Comparison of ENCODE assay signal across 1 cellular context in the genomic region with DNA sequence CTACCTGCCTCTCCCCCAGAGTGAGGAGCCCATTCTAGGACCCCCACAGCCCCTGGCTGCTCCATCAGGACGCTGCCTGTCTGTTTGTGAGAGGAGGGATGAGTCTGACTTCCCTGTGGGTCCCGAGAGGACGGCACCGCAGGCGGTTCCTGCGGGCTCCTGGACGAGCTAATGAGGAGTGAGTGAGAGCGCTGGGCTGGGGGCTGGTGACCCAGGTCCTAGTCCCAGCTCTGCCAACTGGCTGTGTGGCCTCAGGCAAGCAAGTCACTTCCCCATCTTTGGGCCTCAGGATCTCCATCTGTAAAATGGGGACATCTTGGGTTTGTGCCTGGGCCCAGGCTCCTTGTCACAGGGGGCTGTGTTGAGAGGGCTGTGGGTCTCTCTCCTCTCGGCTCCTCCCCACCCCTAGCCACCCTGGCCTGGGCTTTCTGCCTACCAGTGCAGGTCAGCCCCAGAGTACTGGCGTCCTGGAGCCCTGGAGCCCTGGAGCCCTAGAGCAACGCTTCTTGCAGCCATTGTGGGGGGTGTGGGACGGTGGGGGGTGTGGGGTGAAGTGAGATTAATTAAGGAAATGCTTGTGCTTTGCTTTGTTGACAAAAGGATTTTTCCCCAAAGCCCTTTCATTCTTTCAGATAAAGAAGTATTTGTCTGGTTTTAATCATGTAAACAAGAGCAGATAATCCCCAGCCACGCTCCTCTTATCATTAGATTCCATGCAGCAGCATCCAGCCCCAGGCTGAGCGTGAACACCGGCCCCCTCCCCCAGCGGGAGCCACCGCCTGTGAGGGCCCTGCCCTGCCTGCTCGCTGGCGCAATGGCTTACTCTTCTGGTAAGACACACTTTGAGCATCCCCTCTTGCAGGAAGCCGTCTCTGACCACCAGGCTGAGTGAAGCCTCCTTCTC.
TF ChIP-seq lines count a peak whose summit lies in the region.

No MANE protein-coding gene starts in this region.

TF ChIP-seq in K562, 482 proteins besides CTCF, POLR2A, EP300 and RAD21 (continued from another document and continues in another):
- TF ChIP-seq NR2C1 (IDR thresholded peaks at IDR 0.05), result no peak
- TF ChIP-seq NR2C1 (tag; IDR thresholded peaks at IDR 0.05), result no peak
- peak; percentile 34; the same call in 1 of the 2 replicates for TF ChIP-seq TEAD4 (IDR thresholded peaks at IDR 0.05; ENCODE audit: low read length)
- TF ChIP-seq TEAD4 (CRISPR knock-in tag; IDR thresholded peaks at IDR 0.05; ENCODE audit: borderline replicate concordance), result no peak
- TF ChIP-seq, protein P1, sequence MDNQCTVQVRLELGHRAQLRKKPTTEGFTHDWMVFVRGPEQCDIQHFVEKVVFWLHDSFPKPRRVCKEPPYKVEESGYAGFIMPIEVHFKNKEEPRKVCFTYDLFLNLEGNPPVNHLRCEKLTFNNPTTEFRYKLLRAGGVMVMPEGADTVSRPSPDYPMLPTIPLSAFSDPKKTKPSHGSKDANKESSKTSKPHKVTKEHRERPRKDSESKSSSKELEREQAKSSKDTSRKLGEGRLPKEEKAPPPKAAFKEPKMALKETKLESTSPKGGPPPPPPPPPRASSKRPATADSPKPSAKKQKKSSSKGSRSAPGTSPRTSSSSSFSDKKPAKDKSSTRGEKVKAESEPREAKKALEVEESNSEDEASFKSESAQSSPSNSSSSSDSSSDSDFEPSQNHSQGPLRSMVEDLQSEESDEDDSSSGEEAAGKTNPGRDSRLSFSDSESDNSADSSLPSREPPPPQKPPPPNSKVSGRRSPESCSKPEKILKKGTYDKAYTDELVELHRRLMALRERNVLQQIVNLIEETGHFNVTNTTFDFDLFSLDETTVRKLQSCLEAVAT (IDR thresholded peaks at IDR 0.05), result no peak
- 0 out of 2 replicates have a peak, but pooled peaks have one; percentile 27 for TF ChIP-seq CTBP1 (IDR thresholded peaks at IDR 0.05; ENCODE audit: borderline replicate concordance)
- TF ChIP-seq HLTF (IDR thresholded peaks at IDR 0.05), result no peak
- TF ChIP-seq CBFA2T3 (IDR thresholded peaks at IDR 0.05), result peak; percentile 61
- TF ChIP-seq EGR1 (conservative IDR thresholded peaks at IDR 0.05), result no peak
- TF ChIP-seq, protein P2, sequence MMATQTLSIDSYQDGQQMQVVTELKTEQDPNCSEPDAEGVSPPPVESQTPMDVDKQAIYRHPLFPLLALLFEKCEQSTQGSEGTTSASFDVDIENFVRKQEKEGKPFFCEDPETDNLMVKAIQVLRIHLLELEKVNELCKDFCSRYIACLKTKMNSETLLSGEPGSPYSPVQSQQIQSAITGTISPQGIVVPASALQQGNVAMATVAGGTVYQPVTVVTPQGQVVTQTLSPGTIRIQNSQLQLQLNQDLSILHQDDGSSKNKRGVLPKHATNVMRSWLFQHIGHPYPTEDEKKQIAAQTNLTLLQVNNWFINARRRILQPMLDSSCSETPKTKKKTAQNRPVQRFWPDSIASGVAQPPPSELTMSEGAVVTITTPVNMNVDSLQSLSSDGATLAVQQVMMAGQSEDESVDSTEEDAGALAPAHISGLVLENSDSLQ (IDR thresholded peaks at IDR 0.05), result no peak
- TF ChIP-seq, protein P3, sequence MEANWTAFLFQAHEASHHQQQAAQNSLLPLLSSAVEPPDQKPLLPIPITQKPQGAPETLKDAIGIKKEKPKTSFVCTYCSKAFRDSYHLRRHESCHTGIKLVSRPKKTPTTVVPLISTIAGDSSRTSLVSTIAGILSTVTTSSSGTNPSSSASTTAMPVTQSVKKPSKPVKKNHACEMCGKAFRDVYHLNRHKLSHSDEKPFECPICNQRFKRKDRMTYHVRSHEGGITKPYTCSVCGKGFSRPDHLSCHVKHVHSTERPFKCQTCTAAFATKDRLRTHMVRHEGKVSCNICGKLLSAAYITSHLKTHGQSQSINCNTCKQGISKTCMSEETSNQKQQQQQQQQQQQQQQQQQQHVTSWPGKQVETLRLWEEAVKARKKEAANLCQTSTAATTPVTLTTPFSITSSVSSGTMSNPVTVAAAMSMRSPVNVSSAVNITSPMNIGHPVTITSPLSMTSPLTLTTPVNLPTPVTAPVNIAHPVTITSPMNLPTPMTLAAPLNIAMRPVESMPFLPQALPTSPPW (CRISPR knock-in tag; IDR thresholded peaks at IDR 0.05), result peak; percentile 36; the same call in 1 of the 2 replicates
- no peak for TF ChIP-seq ZNF766 (CRISPR knock-in tag; conservative IDR thresholded peaks at IDR 0.05)
- TF ChIP-seq, protein P4, sequence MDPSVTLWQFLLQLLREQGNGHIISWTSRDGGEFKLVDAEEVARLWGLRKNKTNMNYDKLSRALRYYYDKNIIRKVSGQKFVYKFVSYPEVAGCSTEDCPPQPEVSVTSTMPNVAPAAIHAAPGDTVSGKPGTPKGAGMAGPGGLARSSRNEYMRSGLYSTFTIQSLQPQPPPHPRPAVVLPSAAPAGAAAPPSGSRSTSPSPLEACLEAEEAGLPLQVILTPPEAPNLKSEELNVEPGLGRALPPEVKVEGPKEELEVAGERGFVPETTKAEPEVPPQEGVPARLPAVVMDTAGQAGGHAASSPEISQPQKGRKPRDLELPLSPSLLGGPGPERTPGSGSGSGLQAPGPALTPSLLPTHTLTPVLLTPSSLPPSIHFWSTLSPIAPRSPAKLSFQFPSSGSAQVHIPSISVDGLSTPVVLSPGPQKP (CRISPR knock-in tag; IDR thresholded peaks at IDR 0.05), result no peak
- 0 out of 2 replicates have a peak, but pooled peaks have one; percentile 33 for TF ChIP-seq MYC (IDR thresholded peaks at IDR 0.05; ENCODE audit: low read depth, low read length)
- no peak for TF ChIP-seq MYC (CRISPR knock-in tag; IDR thresholded peaks at IDR 0.05; ENCODE audit: borderline replicate concordance, low read depth)
- no peak for TF ChIP-seq PHB2 (IDR thresholded peaks at IDR 0.05; ENCODE audit: low read depth)
- TF ChIP-seq, protein P5, sequence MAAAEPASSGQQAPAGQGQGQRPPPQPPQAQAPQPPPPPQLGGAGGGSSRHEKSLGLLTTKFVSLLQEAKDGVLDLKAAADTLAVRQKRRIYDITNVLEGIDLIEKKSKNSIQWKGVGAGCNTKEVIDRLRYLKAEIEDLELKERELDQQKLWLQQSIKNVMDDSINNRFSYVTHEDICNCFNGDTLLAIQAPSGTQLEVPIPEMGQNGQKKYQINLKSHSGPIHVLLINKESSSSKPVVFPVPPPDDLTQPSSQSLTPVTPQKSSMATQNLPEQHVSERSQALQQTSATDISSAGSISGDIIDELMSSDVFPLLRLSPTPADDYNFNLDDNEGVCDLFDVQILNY (CRISPR knock-in tag; IDR thresholded peaks at IDR 0.05), result no peak
- no peak for TF ChIP-seq ZBTB17 (CRISPR knock-in tag; IDR thresholded peaks at IDR 0.05)
- TF ChIP-seq NEUROD1 (IDR thresholded peaks at IDR 0.05; ENCODE audit: borderline replicate concordance, low read depth, low read length, partially characterized antibody), result no peak
- peak; percentile 23 to 30; a peak in 2 of 4 replicates for TF ChIP-seq KDM1A (IDR thresholded peaks at IDR 0.05)
- TF ChIP-seq FOXA3 (CRISPR knock-in tag; conservative IDR thresholded peaks at IDR 0.05 in 1 of 2, IDR thresholded peaks at IDR 0.05 in 1 of 2), result 0 out of 4 replicates have a peak, but pooled peaks of 1 of the 2 experiments have one; percentile 19
- no peak for TF ChIP-seq ZNF41 (CRISPR knock-in tag; conservative IDR thresholded peaks at IDR 0.05)
- TF ChIP-seq NFYB (IDR thresholded peaks at IDR 0.05; ENCODE audit: extremely low read depth, insufficient read length), result no peak
- TF ChIP-seq, protein P6, sequence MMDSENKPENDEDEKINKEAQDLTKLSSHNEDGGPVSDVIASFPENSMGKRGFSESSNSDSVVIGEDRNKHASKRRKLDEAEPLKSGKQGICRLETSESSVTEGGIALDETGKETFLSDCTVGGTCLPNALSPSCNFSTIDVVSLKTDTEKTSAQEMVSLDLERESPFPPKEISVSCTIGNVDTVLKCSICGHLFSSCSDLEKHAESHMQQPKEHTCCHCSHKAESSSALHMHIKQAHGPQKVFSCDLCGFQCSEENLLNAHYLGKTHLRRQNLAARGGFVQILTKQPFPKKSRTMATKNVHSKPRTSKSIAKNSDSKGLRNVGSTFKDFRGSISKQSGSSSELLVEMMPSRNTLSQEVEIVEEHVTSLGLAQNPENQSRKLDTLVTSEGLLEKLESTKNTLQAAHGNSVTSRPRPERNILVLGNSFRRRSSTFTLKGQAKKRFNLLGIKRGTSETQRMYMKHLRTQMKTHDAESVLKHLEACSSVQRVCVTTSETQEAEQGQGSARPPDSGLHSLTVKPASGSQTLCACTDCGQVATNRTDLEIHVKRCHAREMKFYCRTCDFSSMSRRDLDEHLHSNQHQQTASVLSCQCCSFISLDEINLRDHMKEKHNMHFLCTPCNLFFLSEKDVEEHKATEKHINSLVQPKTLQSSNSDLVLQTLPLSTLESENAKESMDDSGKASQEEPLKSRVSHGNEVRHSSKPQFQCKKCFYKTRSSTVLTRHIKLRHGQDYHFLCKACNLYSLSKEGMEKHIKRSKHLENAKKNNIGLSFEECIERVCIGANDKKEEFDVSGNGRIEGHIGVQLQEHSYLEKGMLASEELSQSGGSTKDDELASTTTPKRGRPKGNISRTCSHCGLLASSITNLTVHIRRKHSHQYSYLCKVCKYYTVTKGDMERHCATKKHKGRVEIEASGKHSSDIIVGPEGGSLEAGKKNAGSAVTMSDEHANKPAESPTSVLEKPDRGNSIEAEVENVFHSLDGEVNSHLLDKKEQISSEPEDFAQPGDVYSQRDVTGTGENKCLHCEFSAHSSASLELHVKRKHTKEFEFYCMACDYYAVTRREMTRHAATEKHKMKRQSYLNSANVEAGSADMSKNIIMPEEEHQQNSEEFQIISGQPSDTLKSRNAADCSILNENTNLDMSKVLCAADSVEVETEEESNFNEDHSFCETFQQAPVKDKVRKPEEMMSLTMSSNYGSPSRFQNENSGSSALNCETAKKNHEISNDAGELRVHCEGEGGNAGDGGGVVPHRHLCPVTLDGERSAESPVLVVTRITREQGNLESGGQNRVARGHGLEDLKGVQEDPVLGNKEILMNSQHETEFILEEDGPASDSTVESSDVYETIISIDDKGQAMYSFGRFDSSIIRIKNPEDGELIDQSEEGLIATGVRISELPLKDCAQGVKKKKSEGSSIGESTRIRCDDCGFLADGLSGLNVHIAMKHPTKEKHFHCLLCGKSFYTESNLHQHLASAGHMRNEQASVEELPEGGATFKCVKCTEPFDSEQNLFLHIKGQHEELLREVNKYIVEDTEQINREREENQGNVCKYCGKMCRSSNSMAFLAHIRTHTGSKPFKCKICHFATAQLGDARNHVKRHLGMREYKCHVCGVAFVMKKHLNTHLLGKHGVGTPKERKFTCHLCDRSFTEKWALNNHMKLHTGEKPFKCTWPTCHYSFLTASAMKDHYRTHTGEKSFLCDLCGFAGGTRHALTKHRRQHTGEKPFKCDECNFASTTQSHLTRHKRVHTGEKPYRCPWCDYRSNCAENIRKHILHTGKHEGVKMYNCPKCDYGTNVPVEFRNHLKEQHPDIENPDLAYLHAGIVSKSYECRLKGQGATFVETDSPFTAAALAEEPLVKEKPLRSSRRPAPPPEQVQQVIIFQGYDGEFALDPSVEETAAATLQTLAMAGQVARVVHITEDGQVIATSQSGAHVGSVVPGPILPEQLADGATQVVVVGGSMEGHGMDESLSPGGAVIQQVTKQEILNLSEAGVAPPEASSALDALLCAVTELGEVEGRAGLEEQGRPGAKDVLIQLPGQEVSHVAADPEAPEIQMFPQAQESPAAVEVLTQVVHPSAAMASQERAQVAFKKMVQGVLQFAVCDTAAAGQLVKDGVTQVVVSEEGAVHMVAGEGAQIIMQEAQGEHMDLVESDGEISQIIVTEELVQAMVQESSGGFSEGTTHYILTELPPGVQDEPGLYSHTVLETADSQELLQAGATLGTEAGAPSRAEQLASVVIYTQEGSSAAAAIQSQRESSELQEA (IDR thresholded peaks at IDR 0.05; ENCODE audit: low read depth), result no peak
- TF ChIP-seq, protein P7, sequence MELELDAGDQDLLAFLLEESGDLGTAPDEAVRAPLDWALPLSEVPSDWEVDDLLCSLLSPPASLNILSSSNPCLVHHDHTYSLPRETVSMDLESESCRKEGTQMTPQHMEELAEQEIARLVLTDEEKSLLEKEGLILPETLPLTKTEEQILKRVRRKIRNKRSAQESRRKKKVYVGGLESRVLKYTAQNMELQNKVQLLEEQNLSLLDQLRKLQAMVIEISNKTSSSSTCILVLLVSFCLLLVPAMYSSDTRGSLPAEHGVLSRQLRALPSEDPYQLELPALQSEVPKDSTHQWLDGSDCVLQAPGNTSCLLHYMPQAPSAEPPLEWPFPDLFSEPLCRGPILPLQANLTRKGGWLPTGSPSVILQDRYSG (tag; conservative IDR thresholded peaks at IDR 0.05; ENCODE audit: low read depth), result no peak
- no peak for TF ChIP-seq ZSCAN29 (IDR thresholded peaks at IDR 0.05)
- TF ChIP-seq, protein P8, sequence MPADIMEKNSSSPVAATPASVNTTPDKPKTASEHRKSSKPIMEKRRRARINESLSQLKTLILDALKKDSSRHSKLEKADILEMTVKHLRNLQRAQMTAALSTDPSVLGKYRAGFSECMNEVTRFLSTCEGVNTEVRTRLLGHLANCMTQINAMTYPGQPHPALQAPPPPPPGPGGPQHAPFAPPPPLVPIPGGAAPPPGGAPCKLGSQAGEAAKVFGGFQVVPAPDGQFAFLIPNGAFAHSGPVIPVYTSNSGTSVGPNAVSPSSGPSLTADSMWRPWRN (IDR thresholded peaks at IDR 0.05; ENCODE audit: low read depth), result peak; percentile 97
- TF ChIP-seq ZNF174 (CRISPR knock-in tag; IDR thresholded peaks at IDR 0.05), result no peak
- TF ChIP-seq FOXJ2 (tag; IDR thresholded peaks at IDR 0.05), result peak; percentile 77
- TF ChIP-seq ZFP36 (IDR thresholded peaks at IDR 0.05; ENCODE audit: low read depth, low read length, partially characterized antibody), result no peak
- no peak for TF ChIP-seq RFX7 (CRISPR knock-in tag; IDR thresholded peaks at IDR 0.05)
- TF ChIP-seq NR3C1 (CRISPR knock-in tag; IDR thresholded peaks at IDR 0.05), result no peak
- TF ChIP-seq DDX20 (tag; IDR thresholded peaks at IDR 0.05; ENCODE audit: low read depth), result no peak
- TF ChIP-seq CXXC5 (CRISPR knock-in tag; IDR thresholded peaks at IDR 0.05), result peak; percentile 69; the same call in 1 of the 2 replicates
- no peak for TF ChIP-seq SMARCE1 (IDR thresholded peaks at IDR 0.05)
- no peak for TF ChIP-seq ZNF695 (CRISPR knock-in tag; IDR thresholded peaks at IDR 0.05)
- peak in 1 of 2 experiments; percentile 77; a peak in 2 of 4 replicates for TF ChIP-seq RCOR1 (IDR thresholded peaks at IDR 0.05; ENCODE audit: borderline replicate concordance in 1 of 2, low read depth in 2 of 2, low read length in 2 of 2)
- no peak for TF ChIP-seq ZNF324 (CRISPR knock-in tag; IDR thresholded peaks at IDR 0.05)
- TF ChIP-seq FOXK2 (conservative IDR thresholded peaks at IDR 0.05 in 1 of 2, IDR thresholded peaks at IDR 0.05 in 1 of 2; ENCODE audit: low read depth in 2 of 2), result peak in 1 of 2 experiments; percentile 42; a peak in 1 of 4 replicates
- TF ChIP-seq PTBP1 (IDR thresholded peaks at IDR 0.05; ENCODE audit: low read depth, low read length), result no peak
- no peak for TF ChIP-seq XRCC3 (IDR thresholded peaks at IDR 0.05)
- no peak for TF ChIP-seq DACH1 (IDR thresholded peaks at IDR 0.05; ENCODE audit: partially characterized antibody)
- TF ChIP-seq ZNF3 (CRISPR knock-in tag; IDR thresholded peaks at IDR 0.05), result no peak
